Comparison of ENCODE assay signal across 25 cellular contexts in genomic region chr6:113317870-113318269, GRCh38.
DNase-seq lines count a peak whose midpoint lies in the region; ATAC-seq and TF ChIP-seq lines count a peak whose summit lies in the region.
"Had no signal": no experiment of that assay in that cellular context is flagged by ENCODE, and none has a peak within 500 bp of the region (broad histone marks: within the 10 kb centered on the region; RNA-seq: fewer than 3 reads in every experiment).

No MANE protein-coding gene starts in this region.

- BruUV-seq in Caco-2 (replicated peaks; lab: Mats Ljungman, UMichigan) = no TSS peak

- H3K4me1 Mint-ChIP-seq in endodermal cell (no peaks in the 10 kb centered on the region), Caco-2 (ENCODE audit: low read depth, unreplicated experiment) (peaks cover 7% of the 10 kb centered on the region)
- H3K4me1 Mint-ChIP-seq: activated naive CD4-positive, alpha-beta T cell treated with anti-CD3 and anti-CD28 coated beads, Interleukin-2, amount 10 ng/mL, durations not matched to agents 7 days and 5 days; central memory CD8-positive, alpha-beta T cell had no signal

- H3K4me1 ChIP-seq in endodermal cell (ENCODE audit: control insufficient read depth, insufficient read depth, low read length) (no peaks in the 10 kb centered on the region), osteoblast (ENCODE audit: insufficient read depth, low read length) (peaks cover 15% of the 10 kb centered on the region), Caco-2 (no peaks in the 10 kb centered on the region)
- H3K4me1 ChIP-seq: gastroesophageal sphincter, stomach had no signal

- H3K36me3 Mint-ChIP-seq in endodermal cell (ENCODE audit: low read depth) = no peaks in the 10 kb centered on the region
- no peaks in the 10 kb centered on the region for H3K36me3 Mint-ChIP-seq in Caco-2 (ENCODE audit: insufficient read depth, unreplicated experiment)
- H3K36me3 Mint-ChIP-seq: activated naive CD4-positive, alpha-beta T cell treated with anti-CD3 and anti-CD28 coated beads, Interleukin-2, amount 10 ng/mL, durations not matched to agents 7 days and 5 days; CD8-positive, alpha-beta T cell had no signal

- H4K20me1 ChIP-seq in osteoblast (ENCODE audit: insufficient read depth, low read length) = no peaks in the 10 kb centered on the region

- H2AFZ ChIP-seq in osteoblast (ENCODE audit: low read length) = peak overlapping the region; percentile 79

- H3K27me3 Mint-ChIP-seq in endodermal cell (ENCODE audit: insufficient read depth) = peaks cover 64% of the 10 kb centered on the region
- no peaks in the 10 kb centered on the region for H3K27me3 Mint-ChIP-seq in Caco-2 (ENCODE audit: insufficient read depth, unreplicated experiment)
- H3K27me3 Mint-ChIP-seq: activated naive CD4-positive, alpha-beta T cell treated with anti-CD3 and anti-CD28 coated beads, Interleukin-2, amount 10 ng/mL, durations not matched to agents 7 days and 5 days; central memory CD8-positive, alpha-beta T cell; progenitor cell of endocrine pancreas had no signal

- H3K27ac ChIP-seq in endodermal cell (ENCODE audit: low read depth, low read length) (peak overlapping the region; percentile 96), osteoblast (ENCODE audit: low read depth, low read length) (no peak overlapping the region), dorsolateral prefrontal cortex (peak overlapping the region in 9 of 59 donors; percentile 8 to 63 (median 37))
- H3K27ac ChIP-seq: esophagus squamous epithelium, gastroesophageal sphincter, skin epidermis, stomach had no signal

- DNase-seq in NCI-H1417 treated with DMSO at 0.1 percent for 48 hours (lab: John Stamatoyannopoulos, UW) (peak; percentile 65), NCI-H345 treated with DMSO at 0.1 percent for 48 hours (lab: John Stamatoyannopoulos, UW; ENCODE audit: unreplicated experiment) (peak; percentile 71), endodermal cell (no peak), osteoblast (ENCODE audit: insufficient read length, low spot score, missing footprints) (no peak), Caco-2 (no peak), dorsolateral prefrontal cortex (no peak), SIG-M5 treated with dmso at 0.1 percent for 504 hours (lab: John Stamatoyannopoulos, UW; ENCODE audit: unreplicated experiment) (no peak)
- DNase-seq: activated naive CD4-positive, alpha-beta T cell treated with anti-CD3 and anti-CD28 coated beads, Interleukin-2, amount 10 ng/mL, durations not matched to agents 7 days and 5 days; activated T-cell treated with anti-CD3 and anti-CD28 coated beads, Interleukin-2, amount 50 U/mL, for 4 hours; CD8-positive, alpha-beta T cell; effector CD8-positive, alpha-beta T cell; esophagus squamous epithelium; mammary epithelial cell; NCI-H1694; NCI-H524; stimulated activated CD4-positive, alpha-beta T cell treated with anti-CD3 and anti-CD28 coated beads, Interleukin-4, amount 100 ng/mL, for 4 hours; stomach; SW 1271; trophoblast cell had no signal

- H3K9me3 ChIP-seq in endodermal cell (ENCODE audit: control insufficient read depth, low read length) (no peaks in the 10 kb centered on the region), osteoblast (ENCODE audit: low read depth, low read length) (no peaks in the 10 kb centered on the region), Caco-2 (no peaks in the 10 kb centered on the region)
- H3K9me3 ChIP-seq: esophagus squamous epithelium, gastroesophageal sphincter, stomach had no signal

- no peaks in the 10 kb centered on the region for H3K9me3 Mint-ChIP-seq in endodermal cell
- peaks cover 9% of the 10 kb centered on the region for H3K9me3 Mint-ChIP-seq in Caco-2 (ENCODE audit: unreplicated experiment)
- H3K9me3 Mint-ChIP-seq: activated naive CD4-positive, alpha-beta T cell treated with anti-CD3 and anti-CD28 coated beads, Interleukin-2, amount 10 ng/mL, durations not matched to agents 7 days and 5 days; CD8-positive, alpha-beta T cell had no signal

- POLR2A ChIA-PET in Caco-2 (lab: Charles Lee) = no interaction called here

- 77 to 87% methylated on average over 6 to 7 of the region's 7 CpGs for WGBS in endodermal cell (ENCODE audit: insufficient coverage in 1 of 2, insufficient read length in 1 of 2), 2 experiments

- H3K79me2 ChIP-seq in osteoblast (ENCODE audit: insufficient read depth, low read length) = no peaks in the 10 kb centered on the region

- H3K4me3 ChIP-seq in endodermal cell (ENCODE audit: low read length) = no peak overlapping the region
- no peak overlapping the region for H3K4me3 ChIP-seq in osteoblast (ENCODE audit: insufficient read depth, low read length)
- no peak overlapping the region for H3K4me3 ChIP-seq in Caco-2 (ENCODE audit: low read depth, low read length)
- peak overlapping the region in 5 of 59 donors; percentile 5 to 39 (median 25) for H3K4me3 ChIP-seq in dorsolateral prefrontal cortex
- H3K4me3 ChIP-seq: esophagus squamous epithelium, gastroesophageal sphincter, skin epidermis, stomach had no signal

- CTCF ChIA-PET in Caco-2 (lab: Charles Lee) = no interaction called here

- no peak overlapping the region for H3K4me2 ChIP-seq in osteoblast (ENCODE audit: insufficient read depth, low read length)

- H3K36me3 ChIP-seq in endodermal cell (ENCODE audit: control insufficient read depth, insufficient read depth, low read length) (no peaks in the 10 kb centered on the region), osteoblast (ENCODE audit: insufficient read depth, low read length) (no peaks in the 10 kb centered on the region), Caco-2 (ENCODE audit: control insufficient read depth, insufficient read depth, low read length) (no peaks in the 10 kb centered on the region)
- H3K36me3 ChIP-seq: esophagus squamous epithelium, gastroesophageal sphincter, stomach had no signal

- no peak for TF ChIP-seq CTCF in endodermal cell (conservative IDR thresholded peaks at IDR 0.05)
- TF ChIP-seq CTCF in osteoblast (IDR thresholded peaks at IDR 0.05; ENCODE audit: extremely low read depth, low read depth, low read length) = no peak
- TF ChIP-seq CTCF in Caco-2 (IDR thresholded peaks at IDR 0.05; ENCODE audit: insufficient read depth in 1 of 2, low read depth in 1 of 2, low read length in 1 of 2, severe bottlenecking in 1 of 2, unreplicated experiment in 1 of 2) = no peak
- no peak for TF ChIP-seq CTCF in dorsolateral prefrontal cortex (IDR thresholded peaks at IDR 0.05 in 54 of 56, conservative IDR thresholded peaks at IDR 0.05 in 2 of 56; ENCODE audit: low read depth in 1 of 56, partially characterized antibody in 56 of 56)

- intact Hi-C loops in Caco-2 (cut with micrococcal nuclease; ENCODE audit: unreplicated experiment) = no loop called here
- intact Hi-C loops in dorsolateral prefrontal cortex (cut with DNase I) = no loop called here

- H3K4me3 Mint-ChIP-seq in endodermal cell (no peak overlapping the region), Caco-2 (ENCODE audit: unreplicated experiment) (no peak overlapping the region)
- H3K4me3 Mint-ChIP-seq: activated naive CD4-positive, alpha-beta T cell treated with anti-CD3 and anti-CD28 coated beads, Interleukin-2, amount 10 ng/mL, durations not matched to agents 7 days and 5 days; activated T-cell treated with anti-CD3 and anti-CD28 coated beads, Interleukin-2, amount 50 U/mL, for 4 hours; CD8-positive, alpha-beta T cell; central memory CD8-positive, alpha-beta T cell had no signal

- H3K27ac Mint-ChIP-seq in endodermal cell (no peak overlapping the region), Caco-2 (ENCODE audit: unreplicated experiment) (no peak overlapping the region)
- H3K27ac Mint-ChIP-seq: activated naive CD4-positive, alpha-beta T cell treated with anti-CD3 and anti-CD28 coated beads, Interleukin-2, amount 10 ng/mL, durations not matched to agents 7 days and 5 days; CD8-positive, alpha-beta T cell; progenitor cell of endocrine pancreas had no signal

- H3K9ac ChIP-seq in endodermal cell (ENCODE audit: extremely low read depth, low read length, poor library complexity, severe bottlenecking) = no peak overlapping the region

- no peak for ATAC-seq in HG03354 (IDR thresholded peaks at IDR 0.05; ENCODE audit: poor library complexity, severe bottlenecking, unreplicated experiment)
- ATAC-seq: activated CD4-positive, CD25-positive, alpha-beta regulatory T cell treated with anti-CD3 and anti-CD28 coated beads, Interleukin-2, amount 50 U/mL, for 24 hours; activated T-cell treated with anti-CD3 and anti-CD28 coated beads, Interleukin-2, amount 50 U/mL, for 4 hours; CD8-positive, alpha-beta T cell; gastroesophageal sphincter had no signal

- peaks cover 82% of the 10 kb centered on the region for H3K27me3 ChIP-seq in endodermal cell (ENCODE audit: control insufficient read depth, insufficient read depth, low read length, poor library complexity, severe bottlenecking)
- H3K27me3 ChIP-seq in osteoblast (ENCODE audit: insufficient read depth, low read length) = no peaks in the 10 kb centered on the region
- H3K27me3 ChIP-seq in Caco-2 (replicated peaks; ENCODE audit: control insufficient read depth, insufficient read depth, low read length) = no peaks in the 10 kb centered on the region
- H3K27me3 ChIP-seq in dorsolateral prefrontal cortex = no peaks in the 10 kb centered on the region
- H3K27me3 ChIP-seq: esophagus squamous epithelium, gastroesophageal sphincter, stomach had no signal

Comparison
In these comparisons a context has a peak if more than half of its experiments do, and no peak if none do; other contexts are left out.
1. DNase-seq: peak in NCI-H1417 treated with DMSO at 0.1 percent for 48 hours (single experiment) and NCI-H345 treated with DMSO at 0.1 percent for 48 hours (single experiment); none in endodermal cell (single experiment), osteoblast (single experiment), Caco-2 (0 of 2), dorsolateral prefrontal cortex (0 of 10) and SIG-M5 treated with dmso at 0.1 percent for 504 hours (single experiment).